Comparison of ENCODE assay signal across 17 cellular contexts in the genomic region with DNA sequence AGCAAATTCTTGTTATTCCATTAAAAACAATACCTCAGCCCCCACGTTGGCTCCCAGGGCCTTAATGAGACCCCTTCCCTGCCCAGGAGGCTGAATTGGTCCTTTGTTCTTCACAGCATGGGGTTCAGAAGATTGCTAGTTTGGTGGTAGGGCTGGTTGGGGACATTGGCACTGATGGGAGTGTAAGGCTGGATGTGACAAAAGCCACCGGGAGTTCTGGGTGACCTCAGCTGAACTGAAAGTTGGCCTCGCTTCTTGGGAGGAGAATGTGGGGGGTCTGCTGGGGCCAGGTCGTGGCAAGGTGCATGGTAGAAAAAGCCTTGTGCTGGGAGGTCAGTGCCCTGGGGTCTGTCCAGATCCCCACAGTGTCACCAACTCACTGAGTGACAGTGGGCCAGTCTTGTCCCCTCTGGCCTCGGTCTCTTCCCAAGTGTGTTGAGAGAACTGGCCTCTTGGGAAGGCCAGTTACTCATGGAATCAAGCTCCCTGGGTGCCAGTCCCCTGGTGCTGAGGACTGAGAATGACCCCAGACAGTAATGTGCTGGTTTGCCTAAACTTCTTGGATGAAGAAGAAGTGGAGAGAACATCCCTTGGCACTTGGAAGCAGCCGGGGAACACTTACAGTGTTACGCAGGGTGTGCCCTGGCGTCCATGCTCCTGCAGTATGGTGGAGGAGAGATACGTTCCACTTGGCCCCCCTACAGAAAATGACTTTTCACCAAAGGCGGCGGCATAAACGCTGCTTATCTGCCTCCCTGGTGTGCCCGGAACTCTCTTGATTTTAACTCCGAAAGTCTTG.
DNase-seq lines count a peak whose midpoint lies in the region; ATAC-seq, FAIRE-seq and TF ChIP-seq lines count a peak whose summit lies in the region.
"Had no signal": no experiment of that assay in that cellular context is flagged by ENCODE, and none has a peak within 500 bp of the region (broad histone marks: within the 10 kb centered on the region; RNA-seq: fewer than 3 reads in every experiment).

No MANE protein-coding gene starts in this region.

- 53 to 71% methylated on average over 2 to 11 of the region's 14 CpGs for WGBS in gastroesophageal sphincter (ENCODE audit: low coverage in 1 of 2), 2 donors

- no peaks in the 10 kb centered on the region for H3K36me3 Mint-ChIP-seq in activated CD4-positive, alpha-beta memory T cell treated with anti-CD3 and anti-CD28 coated beads, Interleukin-2, amount 10 ng/mL, durations not matched to agents 7 days and 5 days (ENCODE audit: low read depth)
- H3K36me3 Mint-ChIP-seq in activated CD4-positive, alpha-beta memory T cell treated with anti-CD3 and anti-CD28 coated beads for 36 hours, result no peaks in the 10 kb centered on the region
- H3K36me3 Mint-ChIP-seq: IgD-negative memory B cell had no signal

- H3K9me3 ChIP-seq in kidney (ENCODE audit: control insufficient read depth in 1 of 2, low read length in 2 of 2), result no peaks in the 10 kb centered on the region
- peaks cover 0 to 6% (median 0%) of the 10 kb centered on the region in 3 donors for H3K9me3 ChIP-seq in gastroesophageal sphincter

- peak; percentile 6 for DNase-seq in activated CD4-positive, alpha-beta memory T cell treated with anti-CD3 and anti-CD28 coated beads, Interleukin-2, amount 10 ng/mL, durations not matched to agents 7 days and 5 days
- no peak for DNase-seq in activated CD4-positive, alpha-beta memory T cell treated with anti-CD3 and anti-CD28 coated beads for 36 hours
- peak; percentile 44 for DNase-seq in NCI-H1417 treated with DMSO at 0.1 percent for 48 hours (lab: John Stamatoyannopoulos, UW)
- peak; percentile 24 for DNase-seq in kidney
- DNase-seq in retina, result peak; percentile 68
- DNase-seq in dorsolateral prefrontal cortex, result no peak
- no peak for DNase-seq in activated CD4-positive, CD25-positive, alpha-beta regulatory T cell treated with anti-CD3 and anti-CD28 coated beads, Interleukin-2, amount 50 U/mL, for 72 hours
- DNase-seq: C1 segment of cervical spinal cord, MV-4-11, NCI-H1694, NCI-H345, NCI-H748 treated with DMSO at 0.1 percent for 48 hours, SHP77 had no signal

- CTCF ChIA-PET in activated CD4-positive, alpha-beta memory T cell treated with anti-CD3 and anti-CD28 coated beads, Interleukin-2, amount 10 ng/mL, durations not matched to agents 7 days and 5 days (lab: Charles Lee), result no interaction called here
- CTCF ChIA-PET in activated CD4-positive, alpha-beta memory T cell treated with anti-CD3 and anti-CD28 coated beads for 36 hours (lab: Charles Lee), result no interaction called here

- TF ChIP-seq POLR2A in gastroesophageal sphincter (IDR thresholded peaks at IDR 0.05), result no peak

- H3K27ac ChIP-seq in kidney (ENCODE audit: low read depth in 2 of 2, low read length in 2 of 2), result no peak overlapping the region
- H3K27ac ChIP-seq in dorsolateral prefrontal cortex, result no peak overlapping the region
- H3K27ac ChIP-seq in gastroesophageal sphincter, result no peak overlapping the region

- TF ChIP-seq EP300 in gastroesophageal sphincter (IDR thresholded peaks at IDR 0.05), result no peak

- POLR2A ChIA-PET in activated CD4-positive, alpha-beta memory T cell treated with anti-CD3 and anti-CD28 coated beads, Interleukin-2, amount 10 ng/mL, durations not matched to agents 7 days and 5 days (lab: Charles Lee), result no interaction called here
- POLR2A ChIA-PET in activated CD4-positive, alpha-beta memory T cell treated with anti-CD3 and anti-CD28 coated beads for 36 hours (lab: Charles Lee), result no interaction called here

- intact Hi-C loops in activated CD4-positive, alpha-beta memory T cell treated with anti-CD3 and anti-CD28 coated beads for 36 hours (cut with micrococcal nuclease), result no loop called here
- intact Hi-C loops in kidney (cut with DNase I), result no loop called here
- intact Hi-C loops in dorsolateral prefrontal cortex (cut with DNase I), result no loop called here

- H3K4me3 ChIP-seq in kidney (ENCODE audit: low read length in 2 of 2) (no peak overlapping the region), dorsolateral prefrontal cortex (no peak overlapping the region), gastroesophageal sphincter (no peak overlapping the region)

- no peak overlapping the region for H3K27ac Mint-ChIP-seq in activated CD4-positive, alpha-beta memory T cell treated with anti-CD3 and anti-CD28 coated beads, Interleukin-2, amount 10 ng/mL, durations not matched to agents 7 days and 5 days
- no peak overlapping the region for H3K27ac Mint-ChIP-seq in activated CD4-positive, alpha-beta memory T cell treated with anti-CD3 and anti-CD28 coated beads for 36 hours
- H3K27ac Mint-ChIP-seq: IgD-negative memory B cell had no signal

- no peak overlapping the region for H3K9ac ChIP-seq in kidney (ENCODE audit: low read length in 2 of 2)

- no peak for ATAC-seq in gastroesophageal sphincter

- no peak overlapping the region for H3K4me3 Mint-ChIP-seq in activated CD4-positive, alpha-beta memory T cell treated with anti-CD3 and anti-CD28 coated beads, Interleukin-2, amount 10 ng/mL, durations not matched to agents 7 days and 5 days
- no peak overlapping the region for H3K4me3 Mint-ChIP-seq in activated CD4-positive, alpha-beta memory T cell treated with anti-CD3 and anti-CD28 coated beads for 36 hours

- no peaks in the 10 kb centered on the region for H3K36me3 ChIP-seq in kidney (ENCODE audit: control insufficient read depth in 1 of 2, insufficient read depth in 2 of 2, low read length in 2 of 2)
- no peaks in the 10 kb centered on the region for H3K36me3 ChIP-seq in gastroesophageal sphincter

- no peak for FAIRE-seq in kidney (lab: Jason Lieb, UNC)
- FAIRE-seq: GM12891, GM19239 had no signal

- H3K27me3 Mint-ChIP-seq in activated CD4-positive, alpha-beta memory T cell treated with anti-CD3 and anti-CD28 coated beads, Interleukin-2, amount 10 ng/mL, durations not matched to agents 7 days and 5 days, result no peaks in the 10 kb centered on the region
- peaks cover 1% of the 10 kb centered on the region for H3K27me3 Mint-ChIP-seq in activated CD4-positive, alpha-beta memory T cell treated with anti-CD3 and anti-CD28 coated beads for 36 hours
- H3K27me3 Mint-ChIP-seq: IgD-negative memory B cell had no signal

- TF ChIP-seq CTCF in kidney (IDR thresholded peaks at IDR 0.05; ENCODE audit: borderline replicate concordance, extremely low read depth, insufficient read depth) (no peak), dorsolateral prefrontal cortex (IDR thresholded peaks at IDR 0.05 in 54 of 56, conservative IDR thresholded peaks at IDR 0.05 in 2 of 56; ENCODE audit: low read depth in 1 of 56, partially characterized antibody in 56 of 56) (no peak), gastroesophageal sphincter (IDR thresholded peaks at IDR 0.05) (no peak)

- peaks cover 0 to 6% (median 0%) of the 10 kb centered on the region in 45 donors for H3K27me3 ChIP-seq in dorsolateral prefrontal cortex
- peaks cover 17% of the 10 kb centered on the region for H3K27me3 ChIP-seq in gastroesophageal sphincter

- no peaks in the 10 kb centered on the region for H3K9me3 Mint-ChIP-seq in activated CD4-positive, alpha-beta memory T cell treated with anti-CD3 and anti-CD28 coated beads, Interleukin-2, amount 10 ng/mL, durations not matched to agents 7 days and 5 days
- peaks cover 3% of the 10 kb centered on the region for H3K9me3 Mint-ChIP-seq in activated CD4-positive, alpha-beta memory T cell treated with anti-CD3 and anti-CD28 coated beads for 36 hours

- no peaks in the 10 kb centered on the region for H3K4me1 ChIP-seq in kidney (ENCODE audit: control insufficient read depth in 1 of 2, insufficient read depth in 1 of 2, low read depth in 1 of 2, low read length in 2 of 2)
- no peaks in the 10 kb centered on the region for H3K4me1 ChIP-seq in gastroesophageal sphincter

- no peaks in the 10 kb centered on the region for H3K4me1 Mint-ChIP-seq in activated CD4-positive, alpha-beta memory T cell treated with anti-CD3 and anti-CD28 coated beads, Interleukin-2, amount 10 ng/mL, durations not matched to agents 7 days and 5 days
- H3K4me1 Mint-ChIP-seq in activated CD4-positive, alpha-beta memory T cell treated with anti-CD3 and anti-CD28 coated beads for 36 hours (ENCODE audit: low read depth), result no peaks in the 10 kb centered on the region
- H3K4me1 Mint-ChIP-seq: IgD-negative memory B cell had no signal

Comparison
In these comparisons a context has a peak if more than half of its experiments do, and no peak if none do; other contexts are left out.
1. DNase-seq: peak in activated CD4-positive, alpha-beta memory T cell treated with anti-CD3 and anti-CD28 coated beads, Interleukin-2, amount 10 ng/mL, durations not matched to agents 7 days and 5 days (single experiment), NCI-H1417 treated with DMSO at 0.1 percent for 48 hours (single experiment), kidney (single experiment) and retina (single experiment); none in activated CD4-positive, alpha-beta memory T cell treated with anti-CD3 and anti-CD28 coated beads for 36 hours (single experiment), dorsolateral prefrontal cortex (0 of 10) and activated CD4-positive, CD25-positive, alpha-beta regulatory T cell treated with anti-CD3 and anti-CD28 coated beads, Interleukin-2, amount 50 U/mL, for 72 hours (single experiment).